In the genomic region with DNA sequence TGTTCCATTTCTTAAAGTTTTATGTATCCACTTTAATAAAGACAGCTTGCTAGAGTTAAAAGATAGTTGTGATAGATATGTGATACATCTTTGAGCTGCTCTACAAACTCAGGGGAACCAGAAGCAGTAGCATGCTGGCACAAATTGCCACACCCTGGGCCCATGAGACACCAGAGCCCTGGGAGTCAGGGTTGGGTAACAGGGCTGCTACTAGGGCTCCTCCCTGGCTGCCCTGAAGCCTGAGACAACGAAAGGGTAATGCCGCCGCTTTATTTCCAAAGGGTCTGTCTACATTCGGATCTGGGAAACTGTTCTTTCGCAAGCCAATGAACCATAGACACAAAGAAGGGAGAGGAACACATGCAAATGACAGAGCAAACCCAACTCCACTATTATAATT, we compare ENCODE assay signal across 17 cellular contexts. TPM values are rescaled to one million over a fixed set of nuclear protein-coding genes. Genes with fewer than 3 reads are reported as not detected.
DNase-seq lines count a peak whose midpoint lies in the region; ATAC-seq and TF ChIP-seq lines count a peak whose summit lies in the region.
"Had no signal": no experiment of that assay in that cellular context is flagged by ENCODE, and none has a peak within 500 bp of the region (broad histone marks: within the 10 kb centered on the region; RNA-seq: fewer than 3 reads in every experiment).

No MANE protein-coding gene starts in this region.

- H4K20me1 ChIP-seq in mammary epithelial cell (ENCODE audit: insufficient read depth, low read length): no peaks in the 10 kb centered on the region

- no peak overlapping the region for H3K4me3 Mint-ChIP-seq in Calu3 (ENCODE audit: low read depth, unreplicated experiment)
- H3K4me3 Mint-ChIP-seq: CD4-positive, alpha-beta T cell; IgD-negative memory B cell; nephron progenitor cell; WTC11 had no signal

- H3K4me1 ChIP-seq in mammary epithelial cell (ENCODE audit: insufficient read depth, low read length): peaks cover 64% of the 10 kb centered on the region
- H3K4me1 ChIP-seq: parathyroid adenoma, sigmoid colon had no signal

- peaks cover 88% of the 10 kb centered on the region for H3K79me2 ChIP-seq in mammary epithelial cell (ENCODE audit: insufficient read depth, low read length)

- DNase-seq in Calu3: no peak
- DNase-seq in NB4 (ENCODE audit: low read depth): peak; percentile 80
- peak; percentile 54 for DNase-seq in mammary epithelial cell
- no peak for DNase-seq in omental fat pad (ENCODE audit: low spot score)
- no peak for DNase-seq in stimulated activated naive CD8-positive, alpha-beta T cell treated with anti-CD3 and anti-CD28 coated beads, Interleukin-15, Interleukin-2, amounts not matched to agents 100 U/mL and 50 U/mL, for 24 hours
- DNase-seq in activated gamma-delta T cell (lab: John Stamatoyannopoulos, UW): no peak
- DNase-seq in NCI-H510A treated with DMSO at 0.1 percent for 48 hours (lab: John Stamatoyannopoulos, UW): no peak
- DNase-seq: cortex of kidney, DMS153 had no signal

- H3K4me3 ChIP-seq in NB4 (ENCODE audit: low read depth, low read length): no peak overlapping the region
- H3K4me3 ChIP-seq in mammary epithelial cell (replicated peaks in 1 of 3; ENCODE audit: insufficient read depth in 1 of 3, low read depth in 2 of 3, low read length in 3 of 3): no peak overlapping the region
- H3K4me3 ChIP-seq: sigmoid colon, SJSA1 had no signal

- dilution Hi-C loops in mammary epithelial cell (cut with HindIII; ENCODE audit: low sequenced_read_pairs): no loop called here

- ATAC-seq in omental fat pad (ENCODE audit: low FRiP score) (peak; percentile 41), HG02759 (IDR thresholded peaks at IDR 0.05; ENCODE audit: unreplicated experiment) (no peak)
- ATAC-seq in stimulated activated naive CD8-positive, alpha-beta T cell treated with anti-CD3 and anti-CD28 coated beads, Interleukin-15, Interleukin-2, amounts not matched to agents 100 U/mL and 50 U/mL, for 24 hours: no peak

- no peaks in the 10 kb centered on the region for H3K27me3 Mint-ChIP-seq in Calu3 (ENCODE audit: unreplicated experiment)

- peaks cover 51% of the 10 kb centered on the region for H3K4me1 Mint-ChIP-seq in Calu3 (ENCODE audit: low read depth, unreplicated experiment)

- H3K4me2 ChIP-seq in mammary epithelial cell (ENCODE audit: insufficient read depth, low read depth, low read length): no peak overlapping the region

- TF ChIP-seq CTCF in Calu3 (IDR thresholded peaks at IDR 0.05; ENCODE audit: unreplicated experiment) (no peak), NB4 (IDR thresholded peaks at IDR 0.05; ENCODE audit: low read depth, low read length) (no peak), mammary epithelial cell (conservative IDR thresholded peaks at IDR 0.05 in 1 of 2, IDR thresholded peaks at IDR 0.05 in 1 of 2; ENCODE audit: extremely low read depth in 1 of 2, insufficient read depth in 1 of 2, low read depth in 1 of 2, low read length in 2 of 2) (no peak), omental fat pad (IDR thresholded peaks at IDR 0.05) (no peak)

- H3K9me3 Mint-ChIP-seq in Calu3 (ENCODE audit: low read depth, unreplicated experiment): no peaks in the 10 kb centered on the region
- H3K9me3 Mint-ChIP-seq: CD4-positive, alpha-beta T cell; IgD-negative memory B cell; nephron progenitor cell; WTC11 had no signal

- no peak overlapping the region for H2AFZ ChIP-seq in mammary epithelial cell (ENCODE audit: low read depth, low read length)
- H2AFZ ChIP-seq: parathyroid adenoma had no signal

- in situ Hi-C loops in mammary epithelial cell (cut with MboI; ENCODE audit: low sequenced_read_pairs in 2 of 2): no loop called here

- peak overlapping the region; percentile 92 for H3K27ac Mint-ChIP-seq in Calu3 (ENCODE audit: unreplicated experiment)
- H3K27ac Mint-ChIP-seq: CD4-positive, alpha-beta T cell; nephron progenitor cell; WTC11 had no signal

- H3K9me3 ChIP-seq in mammary epithelial cell (replicated peaks; ENCODE audit: insufficient read depth, low read length): no peaks in the 10 kb centered on the region
- H3K9me3 ChIP-seq: sigmoid colon, SJSA1 had no signal

- CTCF ChIA-PET in Calu3 (lab: Charles Lee): interaction anchor here (1.8 to 1.9 kb wide), 2 partner anchors 16 to 28 kb away, joined by 10 to 18 read pairs; no protein-coding TSS in a partner anchor
- CTCF ChIA-PET in mammary epithelial cell (lab: Charles Lee; ENCODE audit: low non-redundant PET): no interaction called here

- 76% methylated on average over 5 of the region's 5 CpGs for WGBS in mammary epithelial cell (ENCODE audit: low coverage, missing lambda C conversion rate)

- TF ChIP-seq POLR2A in NB4 (IDR thresholded peaks at IDR 0.05; ENCODE audit: extremely low read depth, insufficient read length): no peak

- no TSS peak for BruUV-seq in Calu3 (replicated peaks; lab: Mats Ljungman, UMichigan)
- BruUV-seq in mammary epithelial cell (replicated peaks; lab: Mats Ljungman, UMichigan): no TSS peak

- no peaks in the 10 kb centered on the region for H3K36me3 ChIP-seq in mammary epithelial cell (ENCODE audit: insufficient read depth, low read length)
- H3K36me3 ChIP-seq: sigmoid colon, SJSA1 had no signal

- intact Hi-C loops in Calu3 (cut with micrococcal nuclease; ENCODE audit: unreplicated experiment): loop anchor here (2.0 kb wide), 1 partner anchor 28 kb away; no protein-coding TSS in a partner anchor
- intact Hi-C loops in mammary epithelial cell (cut with micrococcal nuclease): loop anchor here (1.0 kb wide), 4 partner anchors 16 to 68 kb away; no protein-coding TSS in a partner anchor

- H3K27ac ChIP-seq in mammary epithelial cell (ENCODE audit: insufficient read depth, low read depth, low read length): peak overlapping the region; percentile 34
- H3K27ac ChIP-seq: parathyroid adenoma, sigmoid colon, SJSA1 had no signal

- H3K36me3 Mint-ChIP-seq in Calu3 (ENCODE audit: insufficient read depth, unreplicated experiment): peaks cover 8% of the 10 kb centered on the region
- H3K36me3 Mint-ChIP-seq: IgD-negative memory B cell, WTC11 had no signal

- no peaks in the 10 kb centered on the region for H3K27me3 ChIP-seq in mammary epithelial cell (ENCODE audit: insufficient read depth, low read length)
- H3K27me3 ChIP-seq: sigmoid colon, SJSA1 had no signal

- no peak overlapping the region for H3K9ac ChIP-seq in mammary epithelial cell (ENCODE audit: insufficient read depth, low read length)
- H3K9ac ChIP-seq: parathyroid adenoma had no signal

RNA-seq across cellular contexts. Expression of a gene that starts 29.2 kb away (rescaled TPM):
- total RNA-seq in Calu3 (2022) (25.0 and 28.3 TPM in 2 replicates), mammary epithelial cell (10 to 100 TPM; 23.0 to 41.8 TPM), omental fat pad (10 to 100 TPM in 2 of 4 donors, 1 to 10 TPM in 2; 4.1 to 14.6 (median 7.8) TPM)
- 18.2 TPM for polyA plus RNA-seq in mammary epithelial cell
- 31.8 TPM for polyA minus RNA-seq in mammary epithelial cell
- total RNA-seq: CD4-positive, alpha-beta T cell had no signal
- polyA plus RNA-seq: IgD-negative memory B cell had no signal

Comparison
In these comparisons a context has a peak if more than half of its experiments do, and no peak if none do; other contexts are left out.
1. DNase-seq: peak in NB4 (single experiment) and mammary epithelial cell (single experiment); none in Calu3 (single experiment), omental fat pad (single experiment), stimulated activated naive CD8-positive, alpha-beta T cell treated with anti-CD3 and anti-CD28 coated beads, Interleukin-15, Interleukin-2, amounts not matched to agents 100 U/mL and 50 U/mL, for 24 hours (single experiment), activated gamma-delta T cell (single experiment) and NCI-H510A treated with DMSO at 0.1 percent for 48 hours (single experiment).